ENCODE assay signal across 2 cellular contexts in the genomic region with DNA sequence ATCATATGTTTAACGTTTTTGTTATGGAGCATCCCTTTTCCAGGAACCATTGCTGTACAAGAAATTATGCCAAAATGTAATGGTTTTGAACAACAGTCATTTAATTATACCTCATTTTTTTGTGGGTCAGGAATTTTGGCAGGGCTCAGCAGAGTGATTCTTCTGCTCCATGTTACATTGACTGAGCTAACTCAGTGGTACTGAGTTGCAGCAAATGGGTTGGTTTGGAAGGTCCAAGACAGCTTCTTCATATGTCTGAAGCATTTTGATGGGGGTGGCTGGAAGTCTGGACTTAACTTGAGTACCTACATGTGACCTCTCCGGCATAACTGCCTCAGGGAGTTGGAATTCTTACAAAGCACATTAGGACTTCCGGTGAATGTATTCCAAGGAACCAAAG.
TF ChIP-seq lines count a peak whose summit lies in the region.

No MANE protein-coding gene starts in this region.

TF ChIP-seq in HepG2, 621 proteins besides CTCF, POLR2A, EP300 and RAD21:
- TF ChIP-seq PHF5A (CRISPR knock-in tag; IDR thresholded peaks at IDR 0.05; ENCODE audit: low read depth, unreplicated experiment) = no peak
- TF ChIP-seq AKAP8 (CRISPR knock-in tag; IDR thresholded peaks at IDR 0.05) = no peak
- peak; percentile 99 for TF ChIP-seq ZNF331 (CRISPR knock-in tag; IDR thresholded peaks at IDR 0.05)
- TF ChIP-seq ZNF138 (CRISPR knock-in tag; IDR thresholded peaks at IDR 0.05; ENCODE audit: low read depth) = no peak
- TF ChIP-seq, protein P1, sequence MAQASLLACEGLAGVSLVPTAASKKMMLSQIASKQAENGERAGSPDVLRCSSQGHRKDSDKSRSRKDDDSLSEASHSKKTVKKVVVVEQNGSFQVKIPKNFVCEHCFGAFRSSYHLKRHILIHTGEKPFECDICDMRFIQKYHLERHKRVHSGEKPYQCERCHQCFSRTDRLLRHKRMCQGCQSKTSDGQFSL (CRISPR knock-in tag; IDR thresholded peaks at IDR 0.05) = no peak

TF ChIP-seq in HEK293, 187 proteins besides CTCF, POLR2A, EP300 and RAD21:
- no peak for TF ChIP-seq GFI1B (tag by site-specific recombination; IDR thresholded peaks at IDR 0.05)
- TF ChIP-seq ZNF596 (tag by site-specific recombination; IDR thresholded peaks at IDR 0.05) = no peak
- peak; percentile 74; the same call in 1 of the 2 replicates for TF ChIP-seq TRIM28 (IDR thresholded peaks at IDR 0.05; ENCODE audit: borderline replicate concordance, low read length)
- no peak for TF ChIP-seq ZNF529 (tag by site-specific recombination; IDR thresholded peaks at IDR 0.05; ENCODE audit: insufficient replicate concordance)
- TF ChIP-seq ZNF658 (tag by site-specific recombination; IDR thresholded peaks at IDR 0.05) = no peak
- TF ChIP-seq ZNF747 (tag by site-specific recombination; IDR thresholded peaks at IDR 0.05) = no peak
- TF ChIP-seq, protein P2, sequence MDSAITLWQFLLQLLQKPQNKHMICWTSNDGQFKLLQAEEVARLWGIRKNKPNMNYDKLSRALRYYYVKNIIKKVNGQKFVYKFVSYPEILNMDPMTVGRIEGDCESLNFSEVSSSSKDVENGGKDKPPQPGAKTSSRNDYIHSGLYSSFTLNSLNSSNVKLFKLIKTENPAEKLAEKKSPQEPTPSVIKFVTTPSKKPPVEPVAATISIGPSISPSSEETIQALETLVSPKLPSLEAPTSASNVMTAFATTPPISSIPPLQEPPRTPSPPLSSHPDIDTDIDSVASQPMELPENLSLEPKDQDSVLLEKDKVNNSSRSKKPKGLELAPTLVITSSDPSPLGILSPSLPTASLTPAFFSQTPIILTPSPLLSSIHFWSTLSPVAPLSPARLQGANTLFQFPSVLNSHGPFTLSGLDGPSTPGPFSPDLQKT (IDR thresholded peaks at IDR 0.05; ENCODE audit: borderline replicate concordance, low read depth, low read length) = no peak
- no peak for TF ChIP-seq EGR2 (tag by site-specific recombination; IDR thresholded peaks at IDR 0.05; ENCODE audit: low read depth)
